In genomic region chr1:2429780-2430591, GRCh38 we compare ENCODE assay signal across 10 cellular contexts. TPM values are rescaled to one million over a fixed set of nuclear protein-coding genes. Genes with fewer than 3 reads are reported as not detected.
DNase-seq lines count a peak whose midpoint lies in the region; ATAC-seq and TF ChIP-seq lines count a peak whose summit lies in the region.
"Had no signal": no experiment of that assay in that cellular context is flagged by ENCODE, and none has a peak within 500 bp of the region (broad histone marks: within the 10 kb centered on the region; RNA-seq: fewer than 3 reads in every experiment).

No MANE protein-coding gene starts in this region.

- H3K4me3 Mint-ChIP-seq in T-helper 2 cell treated with Interferon-gamma antibody and Interleukin-4, amounts not matched to agents 5 μg/mL and 100 μg/mL, for 36 hours = no peak overlapping the region

- no peaks in the 10 kb centered on the region for H3K4me1 Mint-ChIP-seq in T-helper 2 cell treated with Interferon-gamma antibody and Interleukin-4, amounts not matched to agents 5 μg/mL and 100 μg/mL, for 36 hours (ENCODE audit: low read depth)

- H3K36me3 Mint-ChIP-seq in T-helper 2 cell treated with Interferon-gamma antibody and Interleukin-4, amounts not matched to agents 5 μg/mL and 100 μg/mL, for 36 hours (ENCODE audit: low read depth) = peaks cover 1% of the 10 kb centered on the region

- TF ChIP-seq CTCF in AG04449 (IDR thresholded peaks at IDR 0.05; ENCODE audit: insufficient read depth, low read length, missing control alignments) (peak; percentile 36), GM12873 (IDR thresholded peaks at IDR 0.05; ENCODE audit: insufficient read depth, low read depth, low read length, missing control alignments) (peak; percentile 78), VCaP (conservative IDR thresholded peaks at IDR 0.05) (peak; percentile 43)

- POLR2A ChIA-PET in AG04449 (lab: Yijun Ruan, JAX) = no interaction called here

- no peak overlapping the region for H3K4me3 ChIP-seq in AG04449 (ENCODE audit: low read depth, low read length)
- H3K4me3 ChIP-seq: transverse colon had no signal

- H3K9me3 Mint-ChIP-seq in T-helper 2 cell treated with Interferon-gamma antibody and Interleukin-4, amounts not matched to agents 5 μg/mL and 100 μg/mL, for 36 hours = peaks cover 6% of the 10 kb centered on the region

- CTCF ChIA-PET in AG04449 (lab: Yijun Ruan, JAX) = interaction anchor here (0.8 to 2.0 kb wide), 3 partner anchors 11 to 119 kb away, joined by 3 to 7 read pairs (median 5); no protein-coding TSS in a partner anchor

- H3K27ac Mint-ChIP-seq in T-helper 2 cell treated with Interferon-gamma antibody and Interleukin-4, amounts not matched to agents 5 μg/mL and 100 μg/mL, for 36 hours = no peak overlapping the region

- H3K27me3 Mint-ChIP-seq in T-helper 2 cell treated with Interferon-gamma antibody and Interleukin-4, amounts not matched to agents 5 μg/mL and 100 μg/mL, for 36 hours (ENCODE audit: low read depth) = no peaks in the 10 kb centered on the region

- no peak overlapping the region for H3K27ac ChIP-seq in VCaP
- H3K27ac ChIP-seq: transverse colon had no signal

- ATAC-seq in GM19324 (IDR thresholded peaks at IDR 0.05; ENCODE audit: low FRiP score, unreplicated experiment) = no peak

- no peak for DNase-seq in AG04449 (ENCODE audit: low read depth, low spot score)
- peak; percentile 40 for DNase-seq in germinal center (ENCODE audit: low spot score)
- DNase-seq in H4 (ENCODE audit: low spot score) = no peak
- DNase-seq in T-helper 2 cell treated with Interferon-gamma antibody and Interleukin-4, amounts not matched to agents 5 μg/mL and 100 μg/mL, for 36 hours (ENCODE audit: low spot score) = no peak
- no peak for DNase-seq in medulla oblongata (ENCODE audit: extremely low spot score)
- DNase-seq: activated effector memory CD4-positive, alpha-beta T cell treated with Interleukin-2 at 50 U/mL for 16 hours; transverse colon had no signal

RNA-seq across cellular contexts. Expression of gene PEX10, which starts 17.6 kb away (rescaled TPM):
- 26.1 and 44.5 TPM in 2 replicates for total RNA-seq in H4 (2014; rRNA removed; shearing (Covaris generic))

RNA-seq across cellular contexts. Expression of gene RER1, which starts 38.3 kb away (rescaled TPM):
- 173 and 208 TPM in 2 replicates for total RNA-seq in H4 (2014; rRNA removed; shearing (Covaris generic))

RNA-seq across cellular contexts. Expression of gene MORN1, which starts 38.6 kb away (rescaled TPM):
- 5.4 and 6.3 TPM in 2 replicates for total RNA-seq in H4 (2014; rRNA removed; shearing (Covaris generic))

RNA-seq across cellular contexts. Expression of gene PLCH2, which starts 46.1 kb away (rescaled TPM):
- total RNA-seq in H4 (2014; rRNA removed; shearing (Covaris generic)) = 0.02 TPM in 1 of 2 replicates, not detected in the other
